Comparison of ENCODE assay signal across 25 cellular contexts in the genomic region with DNA sequence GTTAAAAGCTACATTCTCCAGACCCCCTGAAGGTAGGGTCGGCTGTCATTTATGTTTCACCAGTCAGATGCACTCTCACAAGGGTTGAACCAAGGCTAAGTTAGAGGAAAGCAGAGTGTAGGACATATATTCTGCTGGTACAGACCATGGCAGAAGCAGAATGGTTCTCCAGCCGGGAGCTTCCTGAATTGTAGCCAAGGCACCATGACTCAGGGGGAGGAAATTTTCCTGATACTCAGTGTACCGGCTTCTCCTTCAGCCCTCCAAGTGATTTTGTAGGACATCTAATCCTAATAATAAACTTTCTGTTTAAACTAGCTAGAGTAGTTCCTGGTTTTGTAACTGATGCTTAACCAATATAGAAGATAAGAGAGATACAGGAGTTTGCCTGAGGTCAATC. TPM values are rescaled to one million over a fixed set of nuclear protein-coding genes. Genes with fewer than 3 reads are reported as not detected.
A peak's percentile ranks its signal among the peaks of the same experiment; 100 is the strongest.
DNase-seq lines count a peak whose midpoint lies in the region; ATAC-seq and TF ChIP-seq lines count a peak whose summit lies in the region.
"Had no signal": no experiment of that assay in that cellular context is flagged by ENCODE, and none has a peak within 500 bp of the region (broad histone marks: within the 10 kb centered on the region; RNA-seq: fewer than 3 reads in every experiment).

No MANE protein-coding gene starts in this region.

- peak overlapping the region; percentile 73 for H3K27ac ChIP-seq in C4-2B
- no peak overlapping the region for H3K27ac ChIP-seq in PC-3 (ENCODE audit: low read length)
- no peak overlapping the region for H3K27ac ChIP-seq in esophagus muscularis mucosa (replicated peaks in 1 of 4)
- no peak overlapping the region for H3K27ac ChIP-seq in left lung
- H3K27ac ChIP-seq: RWPE1, SJCRH30 had no signal

- peak; percentile 31 for DNase-seq in PC-3
- DNase-seq in esophagus muscularis mucosa (ENCODE audit: extremely low spot score) = peak; percentile 74
- DNase-seq in left lung = no peak
- no peak for DNase-seq in NCI-H2107 (lab: John Stamatoyannopoulos, UW)
- no peak for DNase-seq in activated T-cell treated with anti-CD3 and anti-CD28 coated beads, Interleukin-2, amount 50 U/mL, for 24 hours
- DNase-seq in GF-D8 (lab: John Stamatoyannopoulos, UW) = no peak
- no peak for DNase-seq in SIG-M5 (lab: John Stamatoyannopoulos, UW)
- DNase-seq: CD4-positive, CD25-positive, alpha-beta regulatory T cell; COR-L47; DMS 273 treated with DMSO at 0.1 percent for 48 hours; DND-41; NCI-H1105; NCI-H2081; NCI-H510A treated with DMSO at 0.1 percent for 48 hours; NCI-H82; OCI-M1; SJCRH30 had no signal

- H3F3A ChIP-seq in PC-3 (ENCODE audit: low read length, unreplicated experiment) = no peaks in the 10 kb centered on the region

- no peaks in the 10 kb centered on the region for H3K79me2 ChIP-seq in PC-3 (ENCODE audit: low read length)

- no peaks in the 10 kb centered on the region for H3K9me3 Mint-ChIP-seq in activated T-cell treated with anti-CD3 and anti-CD28 coated beads, Interleukin-2, amount 50 U/mL, for 24 hours
- H3K9me3 Mint-ChIP-seq: GM23338 had no signal

- H3K9me3 ChIP-seq in PC-3 (ENCODE audit: low read length) (no peaks in the 10 kb centered on the region), esophagus muscularis mucosa (no peaks in the 10 kb centered on the region), left lung (no peaks in the 10 kb centered on the region)
- H3K9me3 ChIP-seq: SJCRH30 had no signal

- H3K4me1 Mint-ChIP-seq in activated T-cell treated with anti-CD3 and anti-CD28 coated beads, Interleukin-2, amount 50 U/mL, for 24 hours (ENCODE audit: low read depth) = no peaks in the 10 kb centered on the region
- H3K4me1 Mint-ChIP-seq: B cell; CD4-positive, CD25-positive, alpha-beta regulatory T cell had no signal

- no peak overlapping the region for H3K27ac Mint-ChIP-seq in activated T-cell treated with anti-CD3 and anti-CD28 coated beads, Interleukin-2, amount 50 U/mL, for 24 hours
- H3K27ac Mint-ChIP-seq: B cell; CD4-positive, CD25-positive, alpha-beta regulatory T cell; GM23338 had no signal

- H3K4me3 ChIP-seq in PC-3 (ENCODE audit: low read length) (no peak overlapping the region), esophagus muscularis mucosa (no peak overlapping the region), left lung (no peak overlapping the region)
- H3K4me3 ChIP-seq: GM23338, SJCRH30 had no signal

- no peak overlapping the region for H3K4me2 ChIP-seq in PC-3 (ENCODE audit: low read length)
- H3K4me2 ChIP-seq: GM23338 had no signal

- no peak for TF ChIP-seq POLR2A in esophagus muscularis mucosa (IDR thresholded peaks at IDR 0.05; ENCODE audit: low read depth)

- H3K36me3 ChIP-seq in PC-3 (ENCODE audit: low read depth, low read length) (no peaks in the 10 kb centered on the region), esophagus muscularis mucosa (no peaks in the 10 kb centered on the region), left lung (no peaks in the 10 kb centered on the region)
- H3K36me3 ChIP-seq: SJCRH30 had no signal

- peaks cover 9% of the 10 kb centered on the region; the same call in 1 of the 2 replicates for H3K4me1 ChIP-seq in PC-3 (ENCODE audit: insufficient read depth, low read length)
- no peaks in the 10 kb centered on the region for H3K4me1 ChIP-seq in esophagus muscularis mucosa
- no peaks in the 10 kb centered on the region for H3K4me1 ChIP-seq in left lung
- H3K4me1 ChIP-seq: SJCRH30 had no signal

- no peaks in the 10 kb centered on the region for H4K20me1 ChIP-seq in PC-3 (ENCODE audit: low read length)

- H3K4me3 Mint-ChIP-seq in activated T-cell treated with anti-CD3 and anti-CD28 coated beads, Interleukin-2, amount 50 U/mL, for 24 hours = no peak overlapping the region
- H3K4me3 Mint-ChIP-seq: B cell; CD4-positive, CD25-positive, alpha-beta regulatory T cell; GM23338 had no signal

- ATAC-seq in PC-3 (0 out of 2 replicates have a peak, but pooled peaks have one; percentile 27), left lung (peak; percentile 41)
- ATAC-seq: GM23338, HCT116 had no signal

- no peak for TF ChIP-seq CTCF in C4-2B (conservative IDR thresholded peaks at IDR 0.05)
- no peak for TF ChIP-seq CTCF in PC-3 (conservative IDR thresholded peaks at IDR 0.05; ENCODE audit: low read depth, low read length)
- TF ChIP-seq CTCF in esophagus muscularis mucosa (IDR thresholded peaks at IDR 0.05) = no peak
- no peak for TF ChIP-seq CTCF in left lung (IDR thresholded peaks at IDR 0.05)

- POLR2A ChIA-PET in PC-3 (lab: Charles Lee; ENCODE audit: unreplicated experiment) = interaction anchor here (0.5 kb wide), 1 partner anchor 14 kb away, joined by 3 read pairs; no protein-coding TSS in a partner anchor

- BruUV-seq in PC-3 (replicated peaks; lab: Mats Ljungman, UMichigan) = no TSS peak

- 89% methylated on average over 3 of the region's 3 CpGs for whole genome bisulfite sequencing in esophagus muscularis mucosa

- CTCF ChIA-PET in PC-3 (lab: Charles Lee) = no interaction called here

- no peak overlapping the region for H2AFZ ChIP-seq in PC-3 (ENCODE audit: low read length)
- H2AFZ ChIP-seq: GM23338 had no signal

- intact Hi-C loops in PC-3 (cut with micrococcal nuclease) = no loop called here
- intact Hi-C loops in esophagus muscularis mucosa (cut with DNase I) = no loop called here
- intact Hi-C loops in left lung (cut with DNase I) = no loop called here

- no peaks in the 10 kb centered on the region for H3K9me2 ChIP-seq in PC-3 (replicated peaks; ENCODE audit: low read length)

- H3K27me3 ChIP-seq in PC-3 (ENCODE audit: low read length) (no peaks in the 10 kb centered on the region), esophagus muscularis mucosa (peaks cover 0 to under 1% (median 0%) of the 10 kb centered on the region in 4 donors), left lung (no peaks in the 10 kb centered on the region)

- peaks cover 29% of the 10 kb centered on the region for H3K27me3 Mint-ChIP-seq in activated T-cell treated with anti-CD3 and anti-CD28 coated beads, Interleukin-2, amount 50 U/mL, for 24 hours

- H3K36me3 Mint-ChIP-seq in activated T-cell treated with anti-CD3 and anti-CD28 coated beads, Interleukin-2, amount 50 U/mL, for 24 hours (ENCODE audit: low read depth) = no peaks in the 10 kb centered on the region
- H3K36me3 Mint-ChIP-seq: CD4-positive, CD25-positive, alpha-beta regulatory T cell had no signal

- no peak for TF ChIP-seq EP300 in esophagus muscularis mucosa (IDR thresholded peaks at IDR 0.05)

- no peak overlapping the region for H3K9ac ChIP-seq in PC-3 (ENCODE audit: low read length)

RNA-seq across cellular contexts. Expression of a gene that starts 14.2 kb away (rescaled TPM):
- total RNA-seq in PC-3 (2014; rRNA removed) = 186 and 207 TPM in 2 replicates
- total RNA-seq in esophagus muscularis mucosa = 100 to 1,000 TPM in 1 of 4 donors, 10 to 100 TPM in 3; 27.8 to 109 (median 66.4) TPM
- 100 to 1,000 TPM; 496 to 672 TPM for total RNA-seq in left lung
- total RNA-seq: B cell; CD4-positive, CD25-positive, alpha-beta regulatory T cell; G401; GM23338; LHCN-M2; SJCRH30 had no signal

RNA-seq across cellular contexts. Expression of a gene that starts 38.1 kb away (rescaled TPM):
- not detected in 2 replicates for total RNA-seq in PC-3 (2014; rRNA removed)
- not detected for total RNA-seq in esophagus muscularis mucosa
- total RNA-seq in left lung = not detected
- total RNA-seq: A172; B cell; CD4-positive, CD25-positive, alpha-beta regulatory T cell; G401; LHCN-M2; SJCRH30 had no signal

RNA-seq across cellular contexts. Expression of a gene that starts 39.6 kb away (rescaled TPM):
- 0.33 TPM in 1 of 2 replicates, not detected in the other for total RNA-seq in PC-3 (2014; rRNA removed)
- total RNA-seq in esophagus muscularis mucosa = under 1 TPM in 2 of 4 donors, not detected in 2; 0.17 to 0.33 TPM
- under 1 TPM in 1 of 2 donors, not detected in 1; 0.23 TPM for total RNA-seq in left lung
- total RNA-seq: A172; B cell; CD4-positive, CD25-positive, alpha-beta regulatory T cell; G401 had no signal

RNA-seq across cellular contexts. Expression of a gene that starts 47.4 kb away (rescaled TPM):
- total RNA-seq in PC-3 (2014; rRNA removed) (not detected in 2 replicates), esophagus muscularis mucosa (not detected), left lung (not detected)
- total RNA-seq: A172; B cell; CD4-positive, CD25-positive, alpha-beta regulatory T cell; G401; GM23338; LHCN-M2; SJCRH30 had no signal

Comparison
In these comparisons a context has a peak if more than half of its experiments do, and no peak if none do; other contexts are left out.
1. DNase-seq: peak in PC-3 (single experiment) and esophagus muscularis mucosa (single experiment); none in left lung (0 of 2), NCI-H2107 (single experiment), activated T-cell treated with anti-CD3 and anti-CD28 coated beads, Interleukin-2, amount 50 U/mL, for 24 hours (single experiment), GF-D8 (single experiment) and SIG-M5 (single experiment).